ENCODE assay signal across 1 cellular context in the genomic region with DNA sequence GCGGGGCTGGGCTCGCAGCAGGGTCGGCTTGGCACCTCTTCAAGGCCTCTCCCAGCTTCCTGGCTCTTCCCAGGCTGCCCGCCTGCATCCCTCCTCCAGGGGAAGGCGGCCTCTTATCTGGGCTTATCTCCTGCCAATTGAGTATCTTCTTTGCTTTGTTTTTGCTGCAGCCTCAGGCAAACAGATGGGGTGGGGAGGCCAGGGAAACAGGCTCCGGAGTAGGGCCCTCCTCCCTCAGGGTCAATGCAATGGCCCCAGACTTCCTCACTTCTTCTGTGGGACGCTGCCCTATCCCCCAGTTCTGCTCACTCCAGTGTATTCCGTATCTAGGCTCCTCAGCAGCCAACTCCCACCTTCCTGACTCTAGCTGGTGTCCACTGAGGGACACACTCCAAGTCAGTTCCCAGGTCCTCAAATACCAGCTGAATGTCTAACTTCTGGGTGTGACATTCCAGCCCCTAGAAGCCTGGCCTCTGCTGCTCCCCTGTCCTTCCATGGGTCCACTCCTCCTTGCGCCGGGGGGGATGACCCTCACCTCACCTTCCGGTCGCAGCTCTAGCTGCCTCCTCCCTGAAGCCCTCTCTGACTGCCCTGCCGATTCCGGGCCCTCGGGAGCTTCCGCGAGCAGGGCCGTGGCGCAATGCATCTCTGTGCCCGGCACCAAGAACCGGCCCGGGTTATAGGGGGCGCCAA.
TF ChIP-seq lines count a peak whose summit lies in the region.

No MANE protein-coding gene starts in this region.

TF ChIP-seq in GM23338, 12 proteins besides CTCF, POLR2A, EP300 and RAD21:
- TF ChIP-seq REST (IDR thresholded peaks at IDR 0.05; ENCODE audit: unreplicated experiment) = no peak
- no peak for TF ChIP-seq JUNB (IDR thresholded peaks at IDR 0.05; ENCODE audit: unreplicated experiment)
- TF ChIP-seq STAT1 (IDR thresholded peaks at IDR 0.05; ENCODE audit: unreplicated experiment) = no peak
- no peak for TF ChIP-seq CREB1 (CRISPR knock-in tag; IDR thresholded peaks at IDR 0.05; ENCODE audit: low read depth)
- no peak for TF ChIP-seq ZNF331 (CRISPR knock-in tag; IDR thresholded peaks at IDR 0.05; ENCODE audit: low read depth)
- no peak for TF ChIP-seq POLR2AphosphoS5 (IDR thresholded peaks at IDR 0.05; ENCODE audit: low read depth)
- TF ChIP-seq, protein P1, sequence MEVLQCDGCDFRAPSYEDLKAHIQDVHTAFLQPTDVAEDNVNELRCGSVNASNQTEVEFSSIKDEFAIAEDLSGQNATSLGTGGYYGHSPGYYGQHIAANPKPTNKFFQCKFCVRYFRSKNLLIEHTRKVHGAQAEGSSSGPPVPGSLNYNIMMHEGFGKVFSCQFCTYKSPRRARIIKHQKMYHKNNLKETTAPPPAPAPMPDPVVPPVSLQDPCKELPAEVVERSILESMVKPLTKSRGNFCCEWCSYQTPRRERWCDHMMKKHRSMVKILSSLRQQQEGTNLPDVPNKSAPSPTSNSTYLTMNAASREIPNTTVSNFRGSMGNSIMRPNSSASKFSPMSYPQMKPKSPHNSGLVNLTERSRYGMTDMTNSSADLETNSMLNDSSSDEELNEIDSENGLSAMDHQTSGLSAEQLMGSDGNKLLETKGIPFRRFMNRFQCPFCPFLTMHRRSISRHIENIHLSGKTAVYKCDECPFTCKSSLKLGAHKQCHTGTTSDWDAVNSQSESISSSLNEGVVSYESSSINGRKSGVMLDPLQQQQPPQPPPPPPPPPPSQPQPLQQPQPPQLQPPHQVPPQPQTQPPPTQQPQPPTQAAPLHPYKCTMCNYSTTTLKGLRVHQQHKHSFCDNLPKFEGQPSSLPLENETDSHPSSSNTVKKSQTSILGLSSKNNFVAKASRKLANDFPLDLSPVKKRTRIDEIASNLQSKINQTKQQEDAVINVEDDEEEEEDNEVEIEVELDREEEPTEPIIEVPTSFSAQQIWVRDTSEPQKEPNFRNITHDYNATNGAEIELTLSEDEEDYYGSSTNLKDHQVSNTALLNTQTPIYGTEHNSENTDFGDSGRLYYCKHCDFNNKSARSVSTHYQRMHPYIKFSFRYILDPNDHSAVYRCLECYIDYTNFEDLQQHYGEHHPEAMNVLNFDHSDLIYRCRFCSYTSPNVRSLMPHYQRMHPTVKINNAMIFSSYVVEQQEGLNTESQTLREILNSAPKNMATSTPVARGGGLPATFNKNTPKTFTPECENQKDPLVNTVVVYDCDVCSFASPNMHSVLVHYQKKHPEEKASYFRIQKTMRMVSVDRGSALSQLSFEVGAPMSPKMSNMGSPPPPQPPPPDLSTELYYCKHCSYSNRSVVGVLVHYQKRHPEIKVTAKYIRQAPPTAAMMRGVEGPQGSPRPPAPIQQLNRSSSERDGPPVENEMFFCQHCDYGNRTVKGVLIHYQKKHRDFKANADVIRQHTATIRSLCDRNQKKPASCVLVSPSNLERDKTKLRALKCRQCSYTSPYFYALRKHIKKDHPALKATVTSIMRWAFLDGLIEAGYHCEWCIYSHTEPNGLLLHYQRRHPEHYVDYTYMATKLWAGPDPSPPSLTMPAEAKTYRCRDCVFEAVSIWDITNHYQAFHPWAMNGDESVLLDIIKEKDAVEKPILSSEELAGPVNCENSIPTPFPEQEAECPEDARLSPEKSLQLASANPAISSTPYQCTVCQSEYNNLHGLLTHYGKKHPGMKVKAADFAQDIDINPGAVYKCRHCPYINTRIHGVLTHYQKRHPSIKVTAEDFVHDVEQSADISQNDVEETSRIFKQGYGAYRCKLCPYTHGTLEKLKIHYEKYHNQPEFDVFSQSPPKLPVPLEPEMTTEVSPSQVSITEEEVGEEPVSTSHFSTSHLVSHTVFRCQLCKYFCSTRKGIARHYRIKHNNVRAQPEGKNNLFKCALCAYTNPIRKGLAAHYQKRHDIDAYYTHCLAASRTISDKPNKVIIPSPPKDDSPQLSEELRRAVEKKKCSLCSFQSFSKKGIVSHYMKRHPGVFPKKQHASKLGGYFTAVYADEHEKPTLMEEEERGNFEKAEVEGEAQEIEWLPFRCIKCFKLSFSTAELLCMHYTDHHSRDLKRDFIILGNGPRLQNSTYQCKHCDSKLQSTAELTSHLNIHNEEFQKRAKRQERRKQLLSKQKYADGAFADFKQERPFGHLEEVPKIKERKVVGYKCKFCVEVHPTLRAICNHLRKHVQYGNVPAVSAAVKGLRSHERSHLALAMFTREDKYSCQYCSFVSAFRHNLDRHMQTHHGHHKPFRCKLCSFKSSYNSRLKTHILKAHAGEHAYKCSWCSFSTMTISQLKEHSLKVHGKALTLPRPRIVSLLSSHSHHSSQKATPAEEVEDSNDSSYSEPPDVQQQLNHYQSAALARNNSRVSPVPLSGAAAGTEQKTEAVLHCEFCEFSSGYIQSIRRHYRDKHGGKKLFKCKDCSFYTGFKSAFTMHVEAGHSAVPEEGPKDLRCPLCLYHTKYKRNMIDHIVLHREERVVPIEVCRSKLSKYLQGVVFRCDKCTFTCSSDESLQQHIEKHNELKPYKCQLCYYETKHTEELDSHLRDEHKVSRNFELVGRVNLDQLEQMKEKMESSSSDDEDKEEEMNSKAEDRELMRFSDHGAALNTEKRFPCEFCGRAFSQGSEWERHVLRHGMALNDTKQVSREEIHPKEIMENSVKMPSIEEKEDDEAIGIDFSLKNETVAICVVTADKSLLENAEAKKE (CRISPR knock-in tag; IDR thresholded peaks at IDR 0.05) = no peak
- TF ChIP-seq EZH2 (IDR thresholded peaks at IDR 0.05; ENCODE audit: low read depth, unreplicated experiment) = no peak
- no peak for TF ChIP-seq EZH2phosphoT487 (IDR thresholded peaks at IDR 0.05; ENCODE audit: unreplicated experiment)
- TF ChIP-seq ZNF114 (CRISPR knock-in tag; IDR thresholded peaks at IDR 0.05) = no peak
